15 cellular contexts compared by ENCODE assay signal in genomic region chr1:109478806-109479205, GRCh38. TPM values are rescaled to one million over a fixed set of nuclear protein-coding genes. Genes with fewer than 3 reads are reported as not detected.
DNase-seq lines count a peak whose midpoint lies in the region; ATAC-seq and TF ChIP-seq lines count a peak whose summit lies in the region.
"Had no signal": no experiment of that assay in that cellular context is flagged by ENCODE, and none has a peak within 500 bp of the region (broad histone marks: within the 10 kb centered on the region; RNA-seq: fewer than 3 reads in every experiment).

No MANE protein-coding gene starts in this region.

- H4K91ac ChIP-seq in H9 (ENCODE audit: insufficient read length, low read depth, low read length): no peak overlapping the region

- H3K9me3 ChIP-seq in H9 (ENCODE audit: control insufficient read depth, low read depth, low read length) (no peaks in the 10 kb centered on the region), hepatocyte (ENCODE audit: low read depth) (no peaks in the 10 kb centered on the region)
- H3K9me3 ChIP-seq: psoas muscle had no signal

- H3K9me3 Mint-ChIP-seq in H9: no peaks in the 10 kb centered on the region; a peak in 1 of 5 replicates

- H3K4me1 Mint-ChIP-seq in H9: peaks cover 15% of the 10 kb centered on the region in 2 experiments

- peaks cover 6% of the 10 kb centered on the region for H3K23me2 ChIP-seq in H9 (ENCODE audit: insufficient read length, low read depth, low read length, poor library complexity, severe bottlenecking)

- H3K18ac ChIP-seq in H9 (ENCODE audit: insufficient read length, low read depth, low read length): no peak overlapping the region

- H3K27me3 Mint-ChIP-seq in H9 (ENCODE audit: low read depth): peaks cover 45% of the 10 kb centered on the region

- no peak overlapping the region for H3K27ac Mint-ChIP-seq in H9
- H3K27ac Mint-ChIP-seq: brain had no signal

- 0 out of 2 replicates have a peak, but pooled peaks cover 2% of the 10 kb centered on the region for H3K27me3 ChIP-seq in H9 (ENCODE audit: insufficient read depth, low read length)
- peaks cover 20% of the 10 kb centered on the region for H3K27me3 ChIP-seq in hepatocyte

- H3K79me1 ChIP-seq in H9 (ENCODE audit: insufficient read depth, low read depth, low read length, poor library complexity, severe bottlenecking): no peaks in the 10 kb centered on the region

- peak overlapping the region in 1 of 2 experiments; percentile 2; a peak in 1 of 5 replicates for H3K4me3 Mint-ChIP-seq in H9
- H3K4me3 Mint-ChIP-seq: brain had no signal

- H2AK5ac ChIP-seq in H9 (ENCODE audit: insufficient read length, low read length): no peak overlapping the region

- DNase-seq in ACHN (peak; percentile 6), H9 (peak; percentile 67), hepatocyte (ENCODE audit: low spot score) (peak; percentile 72), HuH-7 (ENCODE audit: low spot score) (no peak), left ventricle myocardium superior (no peak)
- peak; percentile 39 for DNase-seq in activated CD4-positive, alpha-beta T cell treated with anti-CD3 and anti-CD28 coated beads, Interleukin-2, amount 50 U/mL, for 1 hour
- no peak for DNase-seq in activated CD4-positive, CD25-positive, alpha-beta regulatory T cell (lab: John Stamatoyannopoulos, UW)
- DNase-seq: hypothalamus; KG1; midbrain; psoas muscle; stimulated activated naive CD8-positive, alpha-beta T cell treated with anti-CD3 and anti-CD28 coated beads, Interleukin-15, Interleukin-2, amounts not matched to agents 100 U/mL and 50 U/mL, for 24 hours had no signal

- H4K20me1 ChIP-seq in H9 (ENCODE audit: control insufficient read depth, insufficient read depth, insufficient read length) (no peaks in the 10 kb centered on the region), hepatocyte (ENCODE audit: insufficient read depth, poor library complexity, severe bottlenecking) (no peaks in the 10 kb centered on the region)

- WGBS in H9 (ENCODE audit: extremely low coverage, insufficient read length, low lambda C conversion rate): no CpG with 5 or more reads among the region's 7 CpGs
- 9% methylated on average over 7 of the region's 7 CpGs for WGBS in hepatocyte (ENCODE audit: low lambda C conversion rate, missing lambda C conversion rate)

- no peak overlapping the region for H2BK20ac ChIP-seq in H9 (ENCODE audit: low read depth, low read length, poor library complexity, severe bottlenecking)

- no peak overlapping the region for H4K5ac ChIP-seq in H9 (ENCODE audit: insufficient read length, low read depth, low read length)

- no peak overlapping the region for H4K8ac ChIP-seq in H9 (replicated peaks; ENCODE audit: insufficient read length, low read depth, low read length)

- no peaks in the 10 kb centered on the region; a peak in 1 of 7 replicates for H3K36me3 Mint-ChIP-seq in H9 (ENCODE audit: insufficient read depth in 1 of 3, low read depth in 3 of 3)
- H3K36me3 Mint-ChIP-seq: brain had no signal

- ATAC-seq in GM18502 (IDR thresholded peaks at IDR 0.05; ENCODE audit: poor library complexity, unreplicated experiment) (no peak), left ventricle myocardium superior (no peak)
- ATAC-seq: psoas muscle; stimulated activated naive CD8-positive, alpha-beta T cell treated with anti-CD3 and anti-CD28 coated beads, Interleukin-15, Interleukin-2, amounts not matched to agents 100 U/mL and 50 U/mL, for 24 hours had no signal

- intact Hi-C loops in left ventricle myocardium superior (cut with micrococcal nuclease): no loop called here

- H3K4me3 ChIP-seq in hepatocyte: no peak overlapping the region
- H3K4me3 ChIP-seq: psoas muscle had no signal

- H3K79me2 ChIP-seq in H9 (ENCODE audit: insufficient read depth, low read length): no peaks in the 10 kb centered on the region
- no peaks in the 10 kb centered on the region for H3K79me2 ChIP-seq in hepatocyte

- no peak overlapping the region for H3K27ac ChIP-seq in H9 (ENCODE audit: insufficient read length, low read depth, low read length)
- H3K27ac ChIP-seq in hepatocyte: no peak overlapping the region
- H3K27ac ChIP-seq: psoas muscle had no signal

- no peaks in the 10 kb centered on the region for H3K36me3 ChIP-seq in hepatocyte (replicated peaks; ENCODE audit: insufficient read depth, low read depth)

- no peak overlapping the region for H3T11ph ChIP-seq in H9 (ENCODE audit: low read length)

- H3K4me1 ChIP-seq in H9 (ENCODE audit: insufficient read depth, low read length) (no peaks in the 10 kb centered on the region), hepatocyte (ENCODE audit: insufficient read depth) (peaks cover 6% of the 10 kb centered on the region)

- H3K4me2 ChIP-seq in H9 (ENCODE audit: insufficient read depth, insufficient read length, low read length) (no peak overlapping the region), hepatocyte (no peak overlapping the region)

- H3K9me2 ChIP-seq in hepatocyte (replicated peaks; ENCODE audit: insufficient read depth): no peaks in the 10 kb centered on the region

- H3K56ac ChIP-seq in H9 (ENCODE audit: insufficient read length, low read depth, low read length): no peak overlapping the region

- no peak overlapping the region for H3K9ac ChIP-seq in H9 (ENCODE audit: extremely low read depth, insufficient read length, low read length)

- no peak overlapping the region for H2BK12ac ChIP-seq in H9 (ENCODE audit: insufficient read length, low read depth, low read length)

- H3K23ac ChIP-seq in H9 (ENCODE audit: insufficient read length, low read depth, low read length): no peak overlapping the region

- no peak overlapping the region for H2BK120ac ChIP-seq in H9 (ENCODE audit: low read depth, low read length, poor library complexity, severe bottlenecking)

- H2BK5ac ChIP-seq in H9 (ENCODE audit: insufficient read length, low read length): no peak overlapping the region

- peak; percentile 20; the same call in 2 of the 3 replicates for TF ChIP-seq CTCF in H9 (conservative IDR thresholded peaks at IDR 0.05)
- TF ChIP-seq CTCF in hepatocyte (IDR thresholded peaks at IDR 0.05; ENCODE audit: poor library complexity): no peak

- H2AFZ ChIP-seq in H9 (ENCODE audit: low read length) (no peak overlapping the region), hepatocyte (no peak overlapping the region)

- H2BK15ac ChIP-seq in H9 (ENCODE audit: low read depth, low read length): no peak overlapping the region

- no peak overlapping the region for H3K14ac ChIP-seq in H9 (ENCODE audit: insufficient read depth, low read length)

- H3K4ac ChIP-seq in H9 (ENCODE audit: low read depth, low read length): no peak overlapping the region

- in situ Hi-C loops in ACHN (cut with HindIII; ENCODE audit: low pct_ligation_motif_present, low pct_unique_long_range_greater_than_20kb, low sequenced_read_pairs): no loop called here

RNA-seq across cellular contexts. Expression of gene ATXN7L2, which starts 4.9 kb away (rescaled TPM):
- total RNA-seq in H9 (2021) (17.3 TPM in 2 replicates), hepatocyte (5.1 and 6.6 TPM in 2 replicates), left ventricle myocardium superior (3.4 TPM)
- 5.3 and 9.3 TPM in 2 replicates for polyA plus RNA-seq in hepatocyte

RNA-seq across cellular contexts. Expression of gene SYPL2, which starts 12.5 kb away (rescaled TPM):
- 2.5 and 2.6 TPM in 2 replicates for total RNA-seq in H9 (2021)
- 2.0 and 2.1 TPM in 2 replicates for total RNA-seq in hepatocyte
- polyA plus RNA-seq in hepatocyte: 3.0 TPM in 2 replicates
- 30.4 TPM for total RNA-seq in left ventricle myocardium superior
- total RNA-seq: G401 had no signal

RNA-seq across cellular contexts. Expression of gene CYB561D1, which starts 15.1 kb away (rescaled TPM):
- total RNA-seq in H9 (2021) (6.5 and 6.7 TPM in 2 replicates), hepatocyte (6.0 and 6.5 TPM in 2 replicates), left ventricle myocardium superior (4.3 TPM)
- polyA plus RNA-seq in hepatocyte: 4.8 and 5.2 TPM in 2 replicates

RNA-seq across cellular contexts. Expression of gene AMIGO1, which starts 30.7 kb away (rescaled TPM):
- total RNA-seq in H9 (2021) (3.6 and 4.1 TPM in 2 replicates), hepatocyte (4.1 and 4.4 TPM in 2 replicates), left ventricle myocardium superior (18.4 TPM)
- polyA plus RNA-seq in hepatocyte: 2.0 and 2.6 TPM in 2 replicates

RNA-seq across cellular contexts. Expression of gene PSMA5, which starts 52.6 kb away (rescaled TPM):
- total RNA-seq in H9 (2021) (133 and 136 TPM in 2 replicates), hepatocyte (50.5 and 64.4 TPM in 2 replicates), left ventricle myocardium superior (50.8 TPM)
- polyA plus RNA-seq in hepatocyte: 83.1 and 90.1 TPM in 2 replicates

Comparison
In these comparisons a context has a peak if more than half of its experiments do, and no peak if none do; other contexts are left out.
1. DNase-seq: peak in ACHN (single experiment), H9 (single experiment), activated CD4-positive, alpha-beta T cell treated with anti-CD3 and anti-CD28 coated beads, Interleukin-2, amount 50 U/mL, for 1 hour (single experiment) and hepatocyte (single experiment); none in HuH-7 (single experiment), left ventricle myocardium superior (single experiment) and activated CD4-positive, CD25-positive, alpha-beta regulatory T cell (0 of 4).